ENCODE assay signal across 1 cellular context in the genomic region with DNA sequence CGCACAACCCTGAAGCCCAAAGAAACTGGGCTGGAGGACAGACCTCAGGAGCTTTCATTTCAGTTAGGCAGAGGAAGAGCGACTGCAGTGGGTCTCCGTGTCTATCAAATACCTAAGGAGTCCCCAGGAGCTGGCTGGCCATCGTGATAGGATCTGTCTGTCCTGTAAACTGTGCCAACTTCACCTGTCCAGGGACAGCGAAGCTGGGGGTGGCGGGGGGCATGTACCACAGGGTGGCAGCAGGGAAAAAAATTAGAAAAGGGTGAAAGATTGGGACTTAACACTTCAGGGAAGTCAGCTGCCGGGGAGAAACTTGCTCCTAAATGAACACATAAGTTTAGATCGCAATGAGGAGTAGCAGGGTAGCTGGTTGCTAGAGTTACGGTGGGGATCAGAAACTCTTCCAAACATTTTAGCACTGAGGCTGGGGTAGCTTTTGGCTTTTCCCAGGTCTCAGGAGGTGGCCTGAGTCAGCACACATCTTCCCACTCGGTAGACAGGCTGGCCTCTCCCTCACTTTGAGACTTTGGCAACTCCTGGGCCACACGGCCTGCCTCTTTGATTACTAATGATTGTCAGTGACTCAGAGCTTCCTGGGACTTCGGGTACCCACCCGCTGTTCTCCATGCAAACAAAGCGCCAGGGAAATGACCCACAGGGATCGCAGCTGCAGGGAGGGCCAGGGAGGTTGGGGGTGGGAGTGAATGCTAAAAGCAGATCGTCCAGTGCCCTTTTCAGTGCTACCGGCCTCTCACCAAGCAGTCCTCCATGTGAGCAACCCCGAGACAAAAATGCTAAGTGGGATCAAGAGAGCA.
TF ChIP-seq lines count a peak whose summit lies in the region.

No MANE protein-coding gene starts in this region.

TF ChIP-seq in liver, 16 proteins besides CTCF, POLR2A, EP300 and RAD21 (continued from another document):
- TF ChIP-seq, protein P1, sequence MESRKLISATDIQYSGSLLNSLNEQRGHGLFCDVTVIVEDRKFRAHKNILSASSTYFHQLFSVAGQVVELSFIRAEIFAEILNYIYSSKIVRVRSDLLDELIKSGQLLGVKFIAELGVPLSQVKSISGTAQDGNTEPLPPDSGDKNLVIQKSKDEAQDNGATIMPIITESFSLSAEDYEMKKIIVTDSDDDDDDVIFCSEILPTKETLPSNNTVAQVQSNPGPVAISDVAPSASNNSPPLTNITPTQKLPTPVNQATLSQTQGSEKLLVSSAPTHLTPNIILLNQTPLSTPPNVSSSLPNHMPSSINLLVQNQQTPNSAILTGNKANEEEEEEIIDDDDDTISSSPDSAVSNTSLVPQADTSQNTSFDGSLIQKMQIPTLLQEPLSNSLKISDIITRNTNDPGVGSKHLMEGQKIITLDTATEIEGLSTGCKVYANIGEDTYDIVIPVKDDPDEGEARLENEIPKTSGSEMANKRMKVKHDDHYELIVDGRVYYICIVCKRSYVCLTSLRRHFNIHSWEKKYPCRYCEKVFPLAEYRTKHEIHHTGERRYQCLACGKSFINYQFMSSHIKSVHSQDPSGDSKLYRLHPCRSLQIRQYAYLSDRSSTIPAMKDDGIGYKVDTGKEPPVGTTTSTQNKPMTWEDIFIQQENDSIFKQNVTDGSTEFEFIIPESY (IDR thresholded peaks at IDR 0.05): no peak
TF ChIP-seq in liver: peak in this region for 9.
